ENCODE assay signal across 9 cellular contexts in the genomic region with DNA sequence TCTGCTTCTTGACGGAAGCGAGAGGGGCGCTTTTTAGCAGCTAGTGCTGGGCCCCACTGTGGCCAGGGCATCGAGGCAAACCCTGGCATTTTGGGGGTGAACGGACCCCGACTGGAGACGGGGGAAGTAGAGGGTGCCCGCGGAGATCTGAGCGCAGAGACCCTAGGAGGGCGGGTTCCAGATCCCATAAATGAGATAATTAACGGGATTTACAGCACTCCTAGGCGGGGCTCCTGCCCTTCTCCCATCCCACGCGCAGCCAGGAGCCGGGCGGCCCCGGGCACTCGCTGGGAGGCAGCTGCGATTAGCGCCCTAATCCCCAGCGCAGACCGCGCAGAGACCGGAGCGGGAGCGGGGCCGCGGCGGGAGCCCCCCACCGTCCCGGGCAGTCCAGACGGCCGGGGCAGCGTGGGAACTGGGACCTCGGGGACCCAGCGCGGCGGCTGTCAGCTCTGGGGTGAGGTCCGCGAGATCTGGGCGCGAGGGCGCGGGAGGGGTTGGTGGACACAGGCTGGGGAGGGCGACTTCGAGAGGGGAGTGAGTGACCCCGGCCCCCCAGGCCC. TPM values are rescaled to one million over a fixed set of nuclear protein-coding genes. Genes with fewer than 3 reads are reported as not detected.
A peak's percentile ranks its signal among the peaks of the same experiment; 100 is the strongest.
DNase-seq lines count a peak whose midpoint lies in the region; ATAC-seq and TF ChIP-seq lines count a peak whose summit lies in the region.
"Had no signal": no experiment of that assay in that cellular context is flagged by ENCODE, and none has a peak within 500 bp of the region (broad histone marks: within the 10 kb centered on the region; RNA-seq: fewer than 3 reads in every experiment).

No MANE protein-coding gene starts in this region.

- H3K4me3 ChIP-seq in MG63 = peak overlapping the region; percentile 60
- peak overlapping the region; percentile 72 for H3K4me3 ChIP-seq in neuron (ENCODE audit: low read length)

- ATAC-seq in esophagus mucosa = peak; percentile 32
- ATAC-seq in GM19455 (IDR thresholded peaks at IDR 0.05; ENCODE audit: unreplicated experiment) = no peak
- no peak for ATAC-seq in HG02981 (IDR thresholded peaks at IDR 0.05; ENCODE audit: unreplicated experiment)

- peak overlapping the region; percentile 90 for H2AFZ ChIP-seq in neuron (ENCODE audit: low read depth, low read length)

- peak overlapping the region; percentile 44 for H3K27ac ChIP-seq in C4-2B
- H3K27ac ChIP-seq: epithelial cell of prostate had no signal

- TF ChIP-seq CTCF in C4-2B (conservative IDR thresholded peaks at IDR 0.05) = no peak

- H3K36me3 ChIP-seq in MG63 (no peaks in the 10 kb centered on the region), neuron (ENCODE audit: insufficient read depth, low read length) (no peaks in the 10 kb centered on the region)

- peaks cover 3% of the 10 kb centered on the region for H3K4me1 ChIP-seq in neuron (ENCODE audit: insufficient read depth, low read length)

- H3K9me3 ChIP-seq in MG63 = no peaks in the 10 kb centered on the region
- no peaks in the 10 kb centered on the region for H3K9me3 ChIP-seq in neuron (ENCODE audit: low read length)

- no peaks in the 10 kb centered on the region for H3K27me3 ChIP-seq in MG63
- H3K27me3 ChIP-seq in neuron (ENCODE audit: insufficient read depth, low read length) = peaks cover 13% of the 10 kb centered on the region

- peak; percentile 22 for DNase-seq in MG63
- DNase-seq in NCI-H1092 treated with DMSO at 0.1 percent for 48 hours (lab: John Stamatoyannopoulos, UW) = no peak
- DNase-seq in NCI-H1048 (lab: John Stamatoyannopoulos, UW) = no peak

RNA-seq across cellular contexts. Expression of a gene that starts 0.7 kb away (rescaled TPM):
- 4.6 and 5.8 TPM in 2 replicates for total RNA-seq in MG63 (2014; rRNA removed; shearing (Covaris generic); ENCODE audit: low replicate concordance)
- total RNA-seq in esophagus mucosa = 2.3 TPM
